In genomic region chr6:40523505-40524172, GRCh38 we compare ENCODE assay signal across 20 cellular contexts.
DNase-seq lines count a peak whose midpoint lies in the region; ATAC-seq, FAIRE-seq and TF ChIP-seq lines count a peak whose summit lies in the region.
"Had no signal": no experiment of that assay in that cellular context is flagged by ENCODE, and none has a peak within 500 bp of the region (broad histone marks: within the 10 kb centered on the region; RNA-seq: fewer than 3 reads in every experiment).

No MANE protein-coding gene starts in this region.

- no peak for TF ChIP-seq EP300 in SK-N-SH (IDR thresholded peaks at IDR 0.05; ENCODE audit: borderline replicate concordance in 1 of 2, low read depth in 1 of 2, low read length in 1 of 2)

- H3K9me2 ChIP-seq in Loucy (replicated peaks; ENCODE audit: low read depth, low read length) (no peaks in the 10 kb centered on the region), PC-9 (ENCODE audit: insufficient read depth) (no peaks in the 10 kb centered on the region), SK-N-SH (no peaks in the 10 kb centered on the region)

- DNase-seq in bronchial epithelial cell (ENCODE audit: low read depth) (peak; percentile 72), hippocampal formation (lab: John Stamatoyannopoulos, UW) (no peak), PC-9 (no peak), SK-N-SH (no peak)
- DNase-seq: CD4-positive, CD25-positive, alpha-beta regulatory T cell; COR-L47; DMS79; GM23248; Karpas-422; MG63; NCI-H1417; NCI-H1694 treated with DMSO at 0.1 percent for 48 hours; NCI-H2081 treated with DMSO at 0.1 percent for 48 hours; NCI-H2171 treated with DMSO at 0.1 percent for 48 hours; NCI-H524 treated with DMSO at 0.1 percent for 48 hours; SJCRH30; SW 1271 had no signal

- WGBS in SK-N-SH (ENCODE audit: low lambda C conversion rate): 12% methylated on average over 5 of the region's 5 CpGs

- H2AFZ ChIP-seq in Loucy (ENCODE audit: low read length) (no peak overlapping the region), PC-9 (no peak overlapping the region), SK-N-SH (ENCODE audit: low read depth) (no peak overlapping the region)
- H2AFZ ChIP-seq: GM23248 had no signal

- ATAC-seq in SK-N-SH treated with all-trans-retinoic acid at 6 μM for 48 hours: no peak

- TF ChIP-seq CTCF in Loucy (conservative IDR thresholded peaks at IDR 0.05; ENCODE audit: low read length): no peak
- no peak for TF ChIP-seq CTCF in bronchial epithelial cell (IDR thresholded peaks at IDR 0.05; ENCODE audit: insufficient read depth, low read length, severe bottlenecking)
- TF ChIP-seq CTCF in PC-9 (conservative IDR thresholded peaks at IDR 0.05): no peak
- no peak for TF ChIP-seq CTCF in SK-N-SH (IDR thresholded peaks at IDR 0.05)

- no peaks in the 10 kb centered on the region for H3K9me3 ChIP-seq in Loucy (ENCODE audit: insufficient read depth, low read depth, low read length)
- H3K9me3 ChIP-seq in iPS-20b (ENCODE audit: insufficient read depth, low read depth, low read length): no peaks in the 10 kb centered on the region
- H3K9me3 ChIP-seq in PC-9 (ENCODE audit: insufficient read depth, low read depth): no peaks in the 10 kb centered on the region
- H3K9me3 ChIP-seq in SK-N-SH: no peaks in the 10 kb centered on the region
- H3K9me3 ChIP-seq: MG63, SJCRH30 had no signal

- H4K20me1 ChIP-seq in Loucy (ENCODE audit: insufficient read depth, low read length, poor library complexity, severe bottlenecking) (no peaks in the 10 kb centered on the region), PC-9 (ENCODE audit: insufficient read depth) (no peaks in the 10 kb centered on the region), SK-N-SH (ENCODE audit: insufficient read depth) (no peaks in the 10 kb centered on the region)

- H3K79me2 ChIP-seq in Loucy (ENCODE audit: insufficient read depth, low read length) (peaks cover 3% of the 10 kb centered on the region; the same call in 1 of the 2 replicates), PC-9 (ENCODE audit: low read depth) (no peaks in the 10 kb centered on the region), SK-N-SH (ENCODE audit: insufficient read depth) (no peaks in the 10 kb centered on the region)

- no peak for FAIRE-seq in bronchial epithelial cell (lab: Jason Lieb, UNC)

- H3K27me3 ChIP-seq in Loucy (ENCODE audit: insufficient read depth, low read length, poor library complexity, severe bottlenecking) (no peaks in the 10 kb centered on the region), bronchial epithelial cell (ENCODE audit: control insufficient read depth, insufficient read depth, low read length) (no peaks in the 10 kb centered on the region), iPS-20b (ENCODE audit: insufficient read depth, low read length) (no peaks in the 10 kb centered on the region), PC-9 (ENCODE audit: insufficient read depth, low read depth) (peaks cover 55% of the 10 kb centered on the region), SK-N-SH (ENCODE audit: insufficient read depth) (no peaks in the 10 kb centered on the region; the same call in 1 of the 2 replicates)
- H3K27me3 ChIP-seq: MG63 had no signal

- H3K4me2 ChIP-seq in Loucy (ENCODE audit: low read depth, low read length, poor library complexity, severe bottlenecking): no peak overlapping the region
- no peak overlapping the region for H3K4me2 ChIP-seq in PC-9
- no peak overlapping the region for H3K4me2 ChIP-seq in SK-N-SH

- H3K9ac ChIP-seq in Loucy (ENCODE audit: low read depth, low read length, poor library complexity, severe bottlenecking) (peak overlapping the region; percentile 52), iPS-20b (ENCODE audit: low read depth, low read length) (peak overlapping the region; percentile 31; the same call in 1 of the 2 replicates), SK-N-SH (no peak overlapping the region)
- H3K9ac ChIP-seq: GM23248 had no signal

- H3K27ac ChIP-seq in iPS-20b (ENCODE audit: low read length): no peak overlapping the region
- no peak overlapping the region for H3K27ac ChIP-seq in PC-9
- H3K27ac ChIP-seq in SK-N-SH (ENCODE audit: low read depth in 2 of 2, low read length in 1 of 2): no peak overlapping the region
- H3K27ac ChIP-seq: GM23248, SJCRH30 had no signal

- H3K4me3 ChIP-seq in Loucy (ENCODE audit: low read length, poor library complexity, severe bottlenecking): no peak overlapping the region
- H3K4me3 ChIP-seq in bronchial epithelial cell (ENCODE audit: low read depth, low read length): no peak overlapping the region
- peak overlapping the region; percentile 36; the same call in 1 of the 2 replicates for H3K4me3 ChIP-seq in iPS-20b (ENCODE audit: low read length)
- H3K4me3 ChIP-seq in PC-9: no peak overlapping the region
- H3K4me3 ChIP-seq in SK-N-SH (ENCODE audit: low read depth in 2 of 2, low read length in 1 of 2): no peak overlapping the region
- H3K4me3 ChIP-seq: GM23248, MG63, SJCRH30 had no signal

- intact Hi-C loops in PC-9 (cut with micrococcal nuclease; ENCODE audit: unreplicated experiment): no loop called here

- POLR2A ChIA-PET in PC-9 (lab: Charles Lee; ENCODE audit: unreplicated experiment) (no interaction called here), SK-N-SH (lab: Yijun Ruan, JAX) (no interaction called here)

- CTCF ChIA-PET in PC-9 (lab: Charles Lee) (no interaction called here), SK-N-SH (lab: Yijun Ruan, JAX) (no interaction called here)

- H3K36me3 ChIP-seq in Loucy (ENCODE audit: insufficient read depth, low read length): no peaks in the 10 kb centered on the region
- H3K36me3 ChIP-seq in bronchial epithelial cell (ENCODE audit: control insufficient read depth, insufficient read depth, low read length): no peaks in the 10 kb centered on the region
- no peaks in the 10 kb centered on the region for H3K36me3 ChIP-seq in iPS-20b (ENCODE audit: insufficient read depth, low read depth, low read length)
- H3K36me3 ChIP-seq in PC-9 (ENCODE audit: low read depth): no peaks in the 10 kb centered on the region
- no peaks in the 10 kb centered on the region for H3K36me3 ChIP-seq in SK-N-SH (replicated peaks in 1 of 2; ENCODE audit: control insufficient read depth in 1 of 2, insufficient read depth in 2 of 2, low read length in 1 of 2)
- H3K36me3 ChIP-seq: MG63, SJCRH30 had no signal

- H3F3A ChIP-seq in Loucy (ENCODE audit: low read depth) (no peaks in the 10 kb centered on the region), PC-9 (ENCODE audit: insufficient read depth, low read depth) (no peaks in the 10 kb centered on the region), SK-N-SH (replicated peaks; ENCODE audit: insufficient read depth) (no peaks in the 10 kb centered on the region)

- H3K4me1 ChIP-seq in Loucy (ENCODE audit: insufficient read depth, low read length, poor library complexity, severe bottlenecking): peaks cover 19% of the 10 kb centered on the region
- H3K4me1 ChIP-seq in iPS-20b (ENCODE audit: insufficient read depth, low read length): peaks cover 23% of the 10 kb centered on the region
- H3K4me1 ChIP-seq in PC-9 (replicated peaks; ENCODE audit: insufficient read depth): no peaks in the 10 kb centered on the region
- H3K4me1 ChIP-seq in SK-N-SH (ENCODE audit: control insufficient read depth in 1 of 2, insufficient read depth in 2 of 2, low read depth in 1 of 2, low read length in 1 of 2): peaks cover 0 to 37% of the 10 kb centered on the region in 2 experiments; a peak in 1 of 4 replicates
- H3K4me1 ChIP-seq: SJCRH30 had no signal

- no TSS peak for BruUV-seq in PC-9 (replicated peaks; lab: Mats Ljungman, UMichigan)

- no peak for TF ChIP-seq RAD21 in SK-N-SH (IDR thresholded peaks at IDR 0.05; ENCODE audit: low read length)

TF ChIP-seq in SK-N-SH, 30 proteins besides CTCF, POLR2A, EP300 and RAD21 (continues in another document):
- TF ChIP-seq FOXM1 (IDR thresholded peaks at IDR 0.05; ENCODE audit: low read depth) (no peak), POLR2AphosphoS5 (IDR thresholded peaks at IDR 0.05; ENCODE audit: low read depth, low read length) (no peak), YY1 (IDR thresholded peaks at IDR 0.05; ENCODE audit: low read depth) (no peak), NRF1 (IDR thresholded peaks at IDR 0.05; ENCODE audit: low read depth, low read length) (no peak), RCOR1 (IDR thresholded peaks at IDR 0.05; ENCODE audit: low read length) (no peak), PBX3 (IDR thresholded peaks at IDR 0.05) (no peak), TAF1 (IDR thresholded peaks at IDR 0.05; ENCODE audit: borderline replicate concordance, low read depth, low read length) (no peak), SIN3A (IDR thresholded peaks at IDR 0.05; ENCODE audit: borderline replicate concordance, low read depth, low read length) (no peak), TEAD4 (IDR thresholded peaks at IDR 0.05; ENCODE audit: borderline replicate concordance, insufficient read depth) (no peak)

TF ChIP-seq in SK-N-SH treated with all-trans-retinoic acid at 6 μM for 48 hours, 23 proteins besides CTCF, POLR2A, EP300 and RAD21 (continues in another document):
- TF ChIP-seq PATZ1 (CRISPR knock-in tag; IDR thresholded peaks at IDR 0.05; ENCODE audit: borderline replicate concordance) (no peak), SNAI2 (CRISPR knock-in tag; IDR thresholded peaks at IDR 0.05) (no peak), GLIS3 (CRISPR knock-in tag; IDR thresholded peaks at IDR 0.05) (no peak), ZNF565 (CRISPR knock-in tag; conservative IDR thresholded peaks at IDR 0.05; ENCODE audit: low read depth) (no peak)
